ENCODE assay signal across 8 cellular contexts in genomic region chr6:165850434-165851019, GRCh38.
A peak's percentile ranks its signal among the peaks of the same experiment; 100 is the strongest.
DNase-seq lines count a peak whose midpoint lies in the region; ATAC-seq and TF ChIP-seq lines count a peak whose summit lies in the region.

No MANE protein-coding gene starts in this region.

- no peaks in the 10 kb centered on the region for H3K9me3 ChIP-seq in HEK293 (ENCODE audit: control insufficient read depth, insufficient read depth, low read depth, low read length)
- no peaks in the 10 kb centered on the region for H3K9me3 ChIP-seq in WERI-Rb-1 (ENCODE audit: severe bottlenecking)

- no peak overlapping the region for H3K4me3 Mint-ChIP-seq in central memory CD8-positive, alpha-beta T cell

- H3K36me3 ChIP-seq in HEK293 (ENCODE audit: control insufficient read depth in 2 of 2, insufficient read depth in 1 of 2, low read length in 2 of 2) (no peaks in the 10 kb centered on the region), WERI-Rb-1 (no peaks in the 10 kb centered on the region)

- peaks cover 69% of the 10 kb centered on the region for H3K27me3 Mint-ChIP-seq in central memory CD8-positive, alpha-beta T cell

- no peak overlapping the region for H3K27ac Mint-ChIP-seq in central memory CD8-positive, alpha-beta T cell (ENCODE audit: low read depth)

- H3K36me3 Mint-ChIP-seq in central memory CD8-positive, alpha-beta T cell (ENCODE audit: insufficient read depth), result no peaks in the 10 kb centered on the region

- peak; percentile 66 for TF ChIP-seq CTCF in HEK293 (tag by site-specific recombination; IDR thresholded peaks at IDR 0.05)
- peak; percentile 89 for TF ChIP-seq CTCF in WERI-Rb-1 (IDR thresholded peaks at IDR 0.05; ENCODE audit: low read depth, low read length)

- peaks cover 96% of the 10 kb centered on the region for H3K27me3 ChIP-seq in WERI-Rb-1 (ENCODE audit: insufficient read depth, low read depth, severe bottlenecking)

- CTCF ChIA-PET in HEK293 (lab: Yijun Ruan, JAX), result interaction anchor here (0.5 to 4.1 kb wide), 36 partner anchors 9 to 1923 kb away, joined by 3 to 102 read pairs (median 3); no protein-coding TSS in a partner anchor

- H3K4me1 ChIP-seq in HEK293 (ENCODE audit: control insufficient read depth, insufficient read depth, low read length), result peaks cover 19% of the 10 kb centered on the region

- no peaks in the 10 kb centered on the region for H3K9me3 Mint-ChIP-seq in central memory CD8-positive, alpha-beta T cell

- ATAC-seq in central memory CD8-positive, alpha-beta T cell (replicated peaks; ENCODE audit: extremely low read depth, poor library complexity, severe bottlenecking), result peak; percentile 52

- H3K4me3 ChIP-seq in HEK293 (ENCODE audit: low read depth, low read length), result no peak overlapping the region
- H3K4me3 ChIP-seq in WERI-Rb-1 (ENCODE audit: low read depth, low read length), result no peak overlapping the region

- POLR2A ChIA-PET in HEK293 (lab: Yijun Ruan, JAX), result no interaction called here

- H3K4me1 Mint-ChIP-seq in central memory CD8-positive, alpha-beta T cell, result no peaks in the 10 kb centered on the region

- DNase-seq in NCI-H2227 (lab: John Stamatoyannopoulos, UW; ENCODE audit: unreplicated experiment) (peak; percentile 35), NCI-H2227 treated with DMSO at 0.1 percent for 48 hours (lab: John Stamatoyannopoulos, UW) (no peak), MV-4-11 (lab: John Stamatoyannopoulos, UW) (peak; percentile 43), WERI-Rb-1 (peak; percentile 49), left kidney (ENCODE audit: low read depth, low spot score) (peak; percentile 83)
- DNase-seq in central memory CD8-positive, alpha-beta T cell (ENCODE audit: low spot score in 2 of 2), result no peak
- peak; percentile 63 for DNase-seq in stimulated activated CD4-positive, alpha-beta T cell treated with anti-CD3 and anti-CD28 coated beads, Interleukin-4, amount 100 ng/mL, for 24 hours

- H3K27ac ChIP-seq in HEK293 (ENCODE audit: extremely low read depth, low read depth, low read length), result no peak overlapping the region
- H3K27ac ChIP-seq in WERI-Rb-1, result no peak overlapping the region

TF ChIP-seq in HEK293, 187 proteins besides CTCF, POLR2A, EP300 and RAD21:
- 0 out of 2 replicates have a peak, but pooled peaks have one; percentile 43 for TF ChIP-seq ZNF660 (tag by site-specific recombination; IDR thresholded peaks at IDR 0.05)
- TF ChIP-seq ZNF335 (tag by site-specific recombination; conservative IDR thresholded peaks at IDR 0.05), result no peak
- 0 out of 2 replicates have a peak, but pooled peaks have one; percentile 21 for TF ChIP-seq TRIM28 (IDR thresholded peaks at IDR 0.05; ENCODE audit: borderline replicate concordance, low read length)
- TF ChIP-seq ZBTB17 (tag by site-specific recombination; IDR thresholded peaks at IDR 0.05), result 0 out of 2 replicates have a peak, but pooled peaks have one; percentile 35
- TF ChIP-seq GFI1B (tag by site-specific recombination; IDR thresholded peaks at IDR 0.05), result no peak
- TF ChIP-seq ZNF654 (tag by site-specific recombination; IDR thresholded peaks at IDR 0.05; ENCODE audit: low read depth), result peak; percentile 88
- TF ChIP-seq ZBTB21 (tag by site-specific recombination; IDR thresholded peaks at IDR 0.05), result no peak
TF ChIP-seq in HEK293: peak in this region for 4.

Comparison
In these comparisons a context has a peak if more than half of its experiments do, and no peak if none do; other contexts are left out.
1. DNase-seq: peak in NCI-H2227 (single experiment), MV-4-11 (single experiment), WERI-Rb-1 (single experiment), left kidney (single experiment) and stimulated activated CD4-positive, alpha-beta T cell treated with anti-CD3 and anti-CD28 coated beads, Interleukin-4, amount 100 ng/mL, for 24 hours (single experiment); none in NCI-H2227 treated with DMSO at 0.1 percent for 48 hours (single experiment) and central memory CD8-positive, alpha-beta T cell (0 of 2).